Comparison of ENCODE assay signal across 12 cellular contexts in genomic region chr20:36542516-36543186, GRCh38. TPM values are rescaled to one million over a fixed set of nuclear protein-coding genes. Genes with fewer than 3 reads are reported as not detected.
DNase-seq lines count a peak whose midpoint lies in the region; ATAC-seq and TF ChIP-seq lines count a peak whose summit lies in the region.
"Had no signal": no experiment of that assay in that cellular context is flagged by ENCODE, and none has a peak within 500 bp of the region (broad histone marks: within the 10 kb centered on the region; RNA-seq: fewer than 3 reads in every experiment).

No MANE protein-coding gene starts in this region.

- H3K36me3 ChIP-seq in GM23248 (ENCODE audit: low read depth) (peaks cover 26% of the 10 kb centered on the region), brain microvascular endothelial cell (replicated peaks) (peaks cover 38% of the 10 kb centered on the region), right lobe of liver (no peaks in the 10 kb centered on the region), spleen (peaks cover 0 to 30% (median 0%) of the 10 kb centered on the region in 6 donors)

- H3K79me2 ChIP-seq in GM23248 (ENCODE audit: insufficient read depth), result peaks cover 49% of the 10 kb centered on the region

- H4K20me1 ChIP-seq in GM23248 (ENCODE audit: insufficient read depth), result peaks cover 4% of the 10 kb centered on the region; the same call in 1 of the 2 replicates

- 81 to 88% methylated on average over 9 to 10 of the region's 10 CpGs for WGBS in GM23248 (ENCODE audit: low coverage in 1 of 2, low lambda C conversion rate in 2 of 2, missing lambda C conversion rate in 2 of 2), 2 experiments
- no CpG with 5 or more reads among the region's 10 CpGs for WGBS in right lobe of liver (ENCODE audit: insufficient coverage, low coverage, low lambda C conversion rate, missing lambda C conversion rate)
- WGBS in spleen, 5 donors, result 71 to 90% (median 82%) methylated on average over 8 to 10 of the region's 10 CpGs

- H3F3A ChIP-seq in GM23248 (ENCODE audit: insufficient read depth), result peaks cover 44% of the 10 kb centered on the region

- TF ChIP-seq POLR2A in right lobe of liver (IDR thresholded peaks at IDR 0.05) (no peak), spleen (IDR thresholded peaks at IDR 0.05) (no peak)

- intact Hi-C loops in right lobe of liver (cut with DNase I), result no loop called here
- intact Hi-C loops in spleen (cut with DNase I; ENCODE audit: low total_unique reads), result no loop called here
- intact Hi-C loops in activated T-helper 1 cell treated with anti-CD3 and anti-CD28 coated beads, Interleukin-12 subunit alpha, Interleukin-12 subunit beta, Interleukin-2, Interleukin-4 antibody, amounts not matched to agents 30 ng/mL and 10 ng/mL and 1 ng/mL, durations not matched to agents 14 hours and 24 hours and 36 hours (cut with micrococcal nuclease), result no loop called here

- TF ChIP-seq CTCF in brain microvascular endothelial cell (IDR thresholded peaks at IDR 0.05; ENCODE audit: low read depth, low read length, missing control alignments) (no peak), right lobe of liver (IDR thresholded peaks at IDR 0.05) (no peak), spleen (IDR thresholded peaks at IDR 0.05 in 8 of 11, conservative IDR thresholded peaks at IDR 0.05 in 3 of 11) (no peak)

- DNase-seq in GM23248 (no peak), brain microvascular endothelial cell (no peak), right lobe of liver (no peak), spleen (peak; percentile 54), GM19238 (ENCODE audit: insufficient read length, low spot score) (no peak), NCI-H128 (lab: John Stamatoyannopoulos, UW; ENCODE audit: unreplicated experiment) (no peak)
- DNase-seq in activated T-helper 1 cell treated with anti-CD3 and anti-CD28 coated beads, Interleukin-12 subunit alpha, Interleukin-12 subunit beta, Interleukin-2, Interleukin-4 antibody, amounts not matched to agents 30 ng/mL and 10 ng/mL and 1 ng/mL, durations not matched to agents 14 hours and 24 hours and 36 hours (ENCODE audit: low spot score), result no peak
- DNase-seq: activated CD4-positive, CD25-positive, alpha-beta regulatory T cell treated with anti-CD3 and anti-CD28 coated beads, Interleukin-2, amount 50 U/mL, for 72 hours; activated naive CD4-positive, alpha-beta T cell treated with Interleukin-2 at 50 U/mL for 16 hours; COR-L47; NCI-H1417 had no signal

- H3K4me1 Mint-ChIP-seq in activated T-helper 1 cell treated with anti-CD3 and anti-CD28 coated beads, Interleukin-12 subunit alpha, Interleukin-12 subunit beta, Interleukin-2, Interleukin-4 antibody, amounts not matched to agents 30 ng/mL and 10 ng/mL and 1 ng/mL, durations not matched to agents 14 hours and 24 hours and 36 hours (ENCODE audit: low read depth), result no peaks in the 10 kb centered on the region

- in situ Hi-C loops in GM23248 (cut with MboI) (no loop called here), brain microvascular endothelial cell (cut with HindIII; ENCODE audit: low pct_ligation_motif_present, low sequenced_read_pairs) (no loop called here)

- peak overlapping the region; percentile 91 for H3K4me2 ChIP-seq in GM23248 (ENCODE audit: unreplicated experiment)

- H3K9ac ChIP-seq in GM23248, result peak overlapping the region; percentile 95

- H3K9me3 Mint-ChIP-seq in activated T-helper 1 cell treated with anti-CD3 and anti-CD28 coated beads, Interleukin-12 subunit alpha, Interleukin-12 subunit beta, Interleukin-2, Interleukin-4 antibody, amounts not matched to agents 30 ng/mL and 10 ng/mL and 1 ng/mL, durations not matched to agents 14 hours and 24 hours and 36 hours, result no peaks in the 10 kb centered on the region

- H3K27ac ChIP-seq in GM23248 (peak overlapping the region; percentile 88), brain microvascular endothelial cell (peak overlapping the region; percentile 88), right lobe of liver (peak overlapping the region; percentile 26 to 81 (median 57)), spleen (peak overlapping the region in 7 of 8 donors; percentile 22 to 86 (median 81))

- H3K9me2 ChIP-seq in GM23248 (ENCODE audit: insufficient read depth), result no peaks in the 10 kb centered on the region

- H3K4me3 Mint-ChIP-seq in activated T-helper 1 cell treated with anti-CD3 and anti-CD28 coated beads, Interleukin-12 subunit alpha, Interleukin-12 subunit beta, Interleukin-2, Interleukin-4 antibody, amounts not matched to agents 30 ng/mL and 10 ng/mL and 1 ng/mL, durations not matched to agents 14 hours and 24 hours and 36 hours, result no peak overlapping the region

- no peaks in the 10 kb centered on the region for H3K9me3 ChIP-seq in GM23248 (ENCODE audit: low read depth)
- H3K9me3 ChIP-seq in right lobe of liver, result no peaks in the 10 kb centered on the region
- no peaks in the 10 kb centered on the region for H3K9me3 ChIP-seq in spleen

- H2AFZ ChIP-seq in GM23248, result no peak overlapping the region

- H3K27me3 Mint-ChIP-seq in activated T-helper 1 cell treated with anti-CD3 and anti-CD28 coated beads, Interleukin-12 subunit alpha, Interleukin-12 subunit beta, Interleukin-2, Interleukin-4 antibody, amounts not matched to agents 30 ng/mL and 10 ng/mL and 1 ng/mL, durations not matched to agents 14 hours and 24 hours and 36 hours (ENCODE audit: insufficient read depth), result peaks cover 8% of the 10 kb centered on the region

- H3K4me1 ChIP-seq in GM23248 (ENCODE audit: insufficient read depth) (peaks cover 22% of the 10 kb centered on the region), right lobe of liver (no peaks in the 10 kb centered on the region), spleen (peaks cover 0 to 78% (median 42%) of the 10 kb centered on the region in 6 donors)

- no peaks in the 10 kb centered on the region for H3K36me3 Mint-ChIP-seq in activated T-helper 1 cell treated with anti-CD3 and anti-CD28 coated beads, Interleukin-12 subunit alpha, Interleukin-12 subunit beta, Interleukin-2, Interleukin-4 antibody, amounts not matched to agents 30 ng/mL and 10 ng/mL and 1 ng/mL, durations not matched to agents 14 hours and 24 hours and 36 hours (ENCODE audit: low read depth)

- H3K27me3 ChIP-seq in GM23248 (replicated peaks; ENCODE audit: insufficient read depth), result no peaks in the 10 kb centered on the region
- H3K27me3 ChIP-seq in brain microvascular endothelial cell (replicated peaks), result no peaks in the 10 kb centered on the region
- no peaks in the 10 kb centered on the region for H3K27me3 ChIP-seq in right lobe of liver
- H3K27me3 ChIP-seq in spleen (replicated peaks in 1 of 7), result peaks cover 0 to 13% (median 0%) of the 10 kb centered on the region in 7 donors

- ATAC-seq in right lobe of liver, result no peak
- no peak for ATAC-seq in activated CD4-positive, CD25-positive, alpha-beta regulatory T cell treated with anti-CD3 and anti-CD28 coated beads, Interleukin-2, amount 50 U/mL, for 24 hours

- H3K4me3 ChIP-seq in GM23248 (peak overlapping the region; percentile 97), brain microvascular endothelial cell (ENCODE audit: low read depth, low read length) (peak overlapping the region; percentile 92), right lobe of liver (peak overlapping the region; percentile 36 to 44 (median 41)), spleen (peak overlapping the region; percentile 39 to 74 (median 46))

- no peak overlapping the region for H3K27ac Mint-ChIP-seq in activated T-helper 1 cell treated with anti-CD3 and anti-CD28 coated beads, Interleukin-12 subunit alpha, Interleukin-12 subunit beta, Interleukin-2, Interleukin-4 antibody, amounts not matched to agents 30 ng/mL and 10 ng/mL and 1 ng/mL, durations not matched to agents 14 hours and 24 hours and 36 hours

RNA-seq across cellular contexts. Expression of gene MYL9, which starts 1.3 kb away (rescaled TPM):
- total RNA-seq in GM23248 (2014; rRNA removed; shearing (Covaris generic)), result 134 and 172 TPM in 2 replicates
- polyA plus RNA-seq in GM23248 (2016; fragmentation: Nextera tagmentation; extraction: Ambion mirVana) (681 and 706 TPM in 2 replicates), spleen (100 to 1,000 TPM in 1 of 3 donors, 10 to 100 TPM in 2; 56.3 to 154 (median 80.1) TPM)
- total RNA-seq in right lobe of liver (10 to 100 TPM in 4 of 6 experiments, 1 to 10 TPM in 2; 7.7 to 44.2 (median 18.1) TPM), spleen (100 to 1,000 TPM in 3 of 7 donors, 10 to 100 TPM in 4; 30.4 to 369 (median 86.3) TPM)
- total RNA-seq in activated T-helper 1 cell treated with anti-CD3 and anti-CD28 coated beads, Interleukin-12 subunit alpha, Interleukin-12 subunit beta, Interleukin-2, Interleukin-4 antibody, amounts not matched to agents 30 ng/mL and 10 ng/mL and 1 ng/mL, durations not matched to agents 14 hours and 24 hours and 36 hours, result 0.26 TPM in 1 of 2 replicates, not detected in the other

RNA-seq across cellular contexts. Expression of gene TGIF2, which starts 30.7 kb away (rescaled TPM):
- total RNA-seq in GM23248 (2014; rRNA removed; shearing (Covaris generic)), result 4.9 and 9.3 TPM in 2 replicates
- 6.7 and 7.0 TPM in 2 replicates for polyA plus RNA-seq in GM23248 (2016; fragmentation: Nextera tagmentation; extraction: Ambion mirVana)
- 1 to 10 TPM; 3.2 to 7.8 (median 5.9) TPM for total RNA-seq in right lobe of liver
- 10 to 100 TPM; 23.3 to 38.2 (median 30.1) TPM for total RNA-seq in spleen
- polyA plus RNA-seq in spleen, result 10 to 100 TPM; 13.6 to 20.8 (median 14.3) TPM
- 50.9 and 55.4 TPM in 2 replicates for total RNA-seq in activated T-helper 1 cell treated with anti-CD3 and anti-CD28 coated beads, Interleukin-12 subunit alpha, Interleukin-12 subunit beta, Interleukin-2, Interleukin-4 antibody, amounts not matched to agents 30 ng/mL and 10 ng/mL and 1 ng/mL, durations not matched to agents 14 hours and 24 hours and 36 hours

Comparison
In these comparisons a context has a peak if more than half of its experiments do, and no peak if none do; other contexts are left out.
1. H3K4me3 ChIP-seq: peak in every context shown above with its lines; median percentile 97 in GM23248; 92 in brain microvascular endothelial cell; 46 in spleen; 41 in right lobe of liver.